ENCODE assay signal across 1 cellular context in the genomic region with DNA sequence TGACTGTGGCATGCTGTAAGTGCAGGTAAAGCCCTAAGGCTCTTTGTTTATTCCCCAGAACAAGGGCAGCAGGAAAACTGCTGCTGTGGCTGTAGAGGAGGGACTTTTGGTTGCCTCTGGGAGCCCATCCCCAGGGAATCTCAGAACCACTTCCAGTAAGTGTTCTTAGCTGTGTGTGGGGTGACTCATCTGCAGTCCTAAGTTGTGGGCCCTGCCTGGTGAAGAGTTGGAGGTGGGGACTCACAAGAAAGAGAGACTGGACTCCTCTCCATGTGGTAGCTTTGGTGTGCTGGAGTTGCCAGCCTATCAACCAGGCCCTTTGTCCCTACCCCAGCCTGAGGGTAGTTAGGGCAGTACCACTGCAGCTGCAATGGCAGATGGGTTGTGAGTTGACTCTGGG.
TF ChIP-seq lines count a peak whose summit lies in the region.

No MANE protein-coding gene starts in this region.

TF ChIP-seq in IMR-90, 13 proteins besides CTCF, POLR2A, EP300 and RAD21:
- TF ChIP-seq MXI1 (IDR thresholded peaks at IDR 0.05; ENCODE audit: borderline replicate concordance, low read depth, low read length) (no peak), FOS (IDR thresholded peaks at IDR 0.05; ENCODE audit: low read depth, low read length) (peak; percentile 57; the same call in 1 of the 2 replicates)
